In the genomic region with DNA sequence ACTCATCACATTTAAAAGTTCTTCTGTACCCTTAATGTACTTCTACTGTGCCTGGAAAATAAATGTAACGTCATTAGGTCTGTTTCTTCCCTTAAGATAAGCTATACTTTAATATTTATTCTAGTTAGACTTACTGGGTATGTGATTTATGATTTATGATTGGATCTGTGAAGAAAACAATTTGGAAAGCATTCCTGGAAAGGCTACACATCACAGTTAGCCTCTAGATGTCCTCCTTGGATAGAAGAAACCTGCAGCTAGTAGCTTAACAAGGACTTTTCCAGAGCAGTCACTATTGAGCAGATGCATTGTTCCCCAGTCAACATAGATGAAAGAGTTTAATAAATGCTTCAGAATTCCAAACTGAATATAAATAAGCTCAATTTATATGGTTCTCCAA, we compare ENCODE assay signal across 9 cellular contexts. TPM values are rescaled to one million over a fixed set of nuclear protein-coding genes. Genes with fewer than 3 reads are reported as not detected.
A peak's percentile ranks its signal among the peaks of the same experiment; 100 is the strongest.
DNase-seq lines count a peak whose midpoint lies in the region; ATAC-seq and TF ChIP-seq lines count a peak whose summit lies in the region.
"Had no signal": no experiment of that assay in that cellular context is flagged by ENCODE, and none has a peak within 500 bp of the region (broad histone marks: within the 10 kb centered on the region; RNA-seq: fewer than 3 reads in every experiment).

No MANE protein-coding gene starts in this region.

- H3K27ac ChIP-seq in C4-2B = no peak overlapping the region

- ATAC-seq in left lobe of liver (peak; percentile 95), HG02852 (IDR thresholded peaks at IDR 0.05; ENCODE audit: unreplicated experiment) (no peak)

- DNase-seq in HuH-7 (ENCODE audit: low spot score) (peak; percentile 36), astrocyte of the cerebellum (ENCODE audit: low read depth) (peak; percentile 41), left lobe of liver (ENCODE audit: low spot score) (no peak), NCI-H1930 (lab: John Stamatoyannopoulos, UW) (no peak), activated gamma-delta T cell (lab: John Stamatoyannopoulos, UW) (no peak), NCI-H2171 (lab: John Stamatoyannopoulos, UW) (no peak)
- DNase-seq: activated effector memory CD4-positive, alpha-beta T cell treated with anti-CD3 and anti-CD28 coated beads, Interleukin-2, amount 50 U/mL, for 16 hours had no signal

- no peak overlapping the region for H3K4me3 ChIP-seq in astrocyte of the cerebellum (ENCODE audit: low read depth, low read length)

- in situ Hi-C loops in astrocyte of the cerebellum (cut with HindIII; ENCODE audit: low sequenced_read_pairs) = no loop called here

- TF ChIP-seq CTCF in C4-2B (conservative IDR thresholded peaks at IDR 0.05) (peak; percentile 63), astrocyte of the cerebellum (IDR thresholded peaks at IDR 0.05; ENCODE audit: low read depth, low read length, missing control alignments) (peak; percentile 55)

RNA-seq across cellular contexts. Expression of a gene that starts 22.2 kb away (rescaled TPM):
- 4.5 TPM for total RNA-seq in left lobe of liver

RNA-seq across cellular contexts. Expression of a gene that starts 41.9 kb away (rescaled TPM):
- 13.9 TPM for total RNA-seq in left lobe of liver

Comparison
In these comparisons a context has a peak if more than half of its experiments do, and no peak if none do; other contexts are left out.
1. DNase-seq: peak in HuH-7 (single experiment) and astrocyte of the cerebellum (single experiment); none in left lobe of liver (single experiment), NCI-H1930 (0 of 2), activated gamma-delta T cell (single experiment) and NCI-H2171 (single experiment).